Comparison of ENCODE assay signal across 20 cellular contexts in the genomic region with DNA sequence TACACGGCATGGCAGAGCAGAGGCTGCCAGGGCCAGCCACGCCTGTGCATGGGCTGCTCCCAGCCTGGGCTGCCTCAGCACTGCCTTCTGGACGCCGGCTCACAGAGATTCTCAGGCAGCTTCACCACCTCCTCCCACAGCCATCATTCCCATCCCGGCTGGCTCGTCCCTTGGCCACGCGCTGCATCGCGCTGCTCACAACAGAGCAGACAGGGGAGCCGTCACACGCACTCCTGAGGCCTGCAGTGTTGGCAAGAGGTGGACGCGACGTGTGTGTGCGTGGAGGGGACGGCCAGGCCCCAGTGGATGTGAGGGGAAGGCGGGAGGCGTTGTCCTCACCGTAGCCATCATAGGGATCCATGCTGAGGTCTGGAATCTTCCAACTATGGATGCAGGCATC. TPM values are rescaled to one million over a fixed set of nuclear protein-coding genes. Genes with fewer than 3 reads are reported as not detected.
A peak's percentile ranks its signal among the peaks of the same experiment; 100 is the strongest.
DNase-seq lines count a peak whose midpoint lies in the region; ATAC-seq, FAIRE-seq and TF ChIP-seq lines count a peak whose summit lies in the region.
"Had no signal": no experiment of that assay in that cellular context is flagged by ENCODE, and none has a peak within 500 bp of the region (broad histone marks: within the 10 kb centered on the region; RNA-seq: fewer than 3 reads in every experiment).

No MANE protein-coding gene starts in this region.

- TF ChIP-seq CTCF in right atrium auricular region (IDR thresholded peaks at IDR 0.05) (no peak), RWPE1 (conservative IDR thresholded peaks at IDR 0.05; ENCODE audit: low read depth) (no peak), kidney (IDR thresholded peaks at IDR 0.05; ENCODE audit: borderline replicate concordance, extremely low read depth, insufficient read depth) (no peak), foreskin fibroblast (IDR thresholded peaks at IDR 0.05; ENCODE audit: low read depth, low read length) (no peak)

- H3K27ac Mint-ChIP-seq in stimulated activated naive B cell treated with anti-CD40 and anti-IgM and Interleukin-4, amounts not matched to agents 10 μg/mL and 1 μg/mL and 100 μg/mL, for 72 hours = peak overlapping the region; percentile 43

- no peak for ATAC-seq in left ventricle myocardium superior
- ATAC-seq in stimulated activated naive B cell treated with anti-CD40 and anti-IgM and Interleukin-4, amounts not matched to agents 10 μg/mL and 1 μg/mL and 100 μg/mL, for 72 hours (replicated peaks) = no peak
- no peak for ATAC-seq in GM21723 (IDR thresholded peaks at IDR 0.05; ENCODE audit: unreplicated experiment)
- ATAC-seq: A549 had no signal

- no peak for FAIRE-seq in kidney (lab: Jason Lieb, UNC)
- FAIRE-seq: A549 had no signal

- CTCF ChIA-PET in RWPE1 (lab: Yijun Ruan, JAX) = no interaction called here

- H3K9me3 Mint-ChIP-seq in stimulated activated naive B cell treated with anti-CD40 and anti-IgM and Interleukin-4, amounts not matched to agents 10 μg/mL and 1 μg/mL and 100 μg/mL, for 72 hours = no peaks in the 10 kb centered on the region

- H3K9ac ChIP-seq in kidney (ENCODE audit: low read length in 2 of 2) = no peak overlapping the region

- DNase-seq in left ventricle myocardium superior (peak; percentile 24), right atrium auricular region (ENCODE audit: low spot score) (no peak), RWPE1 (ENCODE audit: low spot score) (no peak), kidney (peak; percentile 55), foreskin fibroblast (no peak)
- DNase-seq in stimulated activated naive B cell treated with anti-CD40 and anti-IgM and Interleukin-4, amounts not matched to agents 10 μg/mL and 1 μg/mL and 100 μg/mL, for 72 hours = no peak
- no peak for DNase-seq in stimulated activated CD4-positive, alpha-beta T cell treated with anti-CD3 and anti-CD28 coated beads, Interleukin-1b, Interleukin-23, amount 100 ng/mL, for 48 hours
- DNase-seq: COR-L47, DMS153, EL, MV-4-11, NCI-H1417 treated with DMSO at 0.1 percent for 48 hours, NCI-H1930, NCI-H748 treated with DMSO at 0.1 percent for 48 hours, OCI-M1 had no signal

- H3K4me3 ChIP-seq in right atrium auricular region = no peak overlapping the region
- H3K4me3 ChIP-seq in kidney (ENCODE audit: low read length in 2 of 2) = no peak overlapping the region
- H3K4me3 ChIP-seq in foreskin fibroblast (ENCODE audit: low read depth in 1 of 2, low read length in 2 of 2) = no peak overlapping the region
- H3K4me3 ChIP-seq: A549, HAP-1, SJSA1 had no signal

- peaks cover 91% of the 10 kb centered on the region for H3K36me3 ChIP-seq in right atrium auricular region
- peaks cover 28 to 54% of the 10 kb centered on the region in 2 donors for H3K36me3 ChIP-seq in kidney (ENCODE audit: control insufficient read depth in 1 of 2, insufficient read depth in 2 of 2, low read length in 2 of 2)

- H3K27ac ChIP-seq in right atrium auricular region (no peak overlapping the region), RWPE1 (peak overlapping the region; percentile 45), kidney (ENCODE audit: low read depth in 2 of 2, low read length in 2 of 2) (no peak overlapping the region)
- H3K27ac ChIP-seq: A549, C4-2B, SJSA1 had no signal

- peak overlapping the region; percentile 19 to 23 for H3K4me3 Mint-ChIP-seq in stimulated activated naive B cell treated with anti-CD40 and anti-IgM and Interleukin-4, amounts not matched to agents 10 μg/mL and 1 μg/mL and 100 μg/mL, for 72 hours

- peaks cover 65 to 83% of the 10 kb centered on the region in 2 donors for H3K4me1 Mint-ChIP-seq in stimulated activated naive B cell treated with anti-CD40 and anti-IgM and Interleukin-4, amounts not matched to agents 10 μg/mL and 1 μg/mL and 100 μg/mL, for 72 hours

- H3K36me3 Mint-ChIP-seq in stimulated activated naive B cell treated with anti-CD40 and anti-IgM and Interleukin-4, amounts not matched to agents 10 μg/mL and 1 μg/mL and 100 μg/mL, for 72 hours = peaks cover 68 to 75% of the 10 kb centered on the region in 2 donors

- intact Hi-C loops in left ventricle myocardium superior (cut with micrococcal nuclease) (no loop called here), kidney (cut with DNase I) (no loop called here)

- POLR2A ChIA-PET in RWPE1 (lab: Yijun Ruan, JAX; ENCODE audit: low non-redundant PET) = interaction anchor here (0.6 kb wide), 1 partner anchor 107 kb away, joined by 3 read pairs; no protein-coding TSS in a partner anchor

- no peaks in the 10 kb centered on the region for H3K27me3 Mint-ChIP-seq in stimulated activated naive B cell treated with anti-CD40 and anti-IgM and Interleukin-4, amounts not matched to agents 10 μg/mL and 1 μg/mL and 100 μg/mL, for 72 hours

- peaks cover 0 to 33% of the 10 kb centered on the region in 2 donors for H3K4me1 ChIP-seq in right atrium auricular region
- peaks cover 0 to 7% of the 10 kb centered on the region in 2 donors for H3K4me1 ChIP-seq in kidney (ENCODE audit: control insufficient read depth in 1 of 2, insufficient read depth in 1 of 2, low read depth in 1 of 2, low read length in 2 of 2)
- H3K4me1 ChIP-seq: HAP-1, SJSA1 had no signal

- H3K9me3 ChIP-seq in right atrium auricular region (no peaks in the 10 kb centered on the region), kidney (ENCODE audit: control insufficient read depth in 1 of 2, low read length in 2 of 2) (no peaks in the 10 kb centered on the region)
- H3K9me3 ChIP-seq: A549, HAP-1, SJSA1 had no signal

- H3K27me3 ChIP-seq in right atrium auricular region = no peaks in the 10 kb centered on the region
- H3K27me3 ChIP-seq: SJSA1 had no signal

RNA-seq across cellular contexts. Expression of a gene that starts 7.6 kb away (rescaled TPM):
- total RNA-seq in left ventricle myocardium superior (9.3 TPM), right atrium auricular region (10 to 100 TPM in 1 of 2 donors, 1 to 10 TPM in 1; 8.6 to 19.2 TPM), kidney (69.8 TPM)
- 26.7 TPM for polyA plus RNA-seq in kidney (ENCODE audit: insufficient read depth, low read depth, low replicate concordance)

RNA-seq across cellular contexts. Expression of a gene that starts 21.4 kb away (rescaled TPM):
- total RNA-seq in left ventricle myocardium superior (15.3 TPM), right atrium auricular region (10 to 100 TPM; 20.3 to 23.8 TPM), kidney (20.5 TPM)
- polyA plus RNA-seq in kidney (ENCODE audit: insufficient read depth, low read depth, low replicate concordance) = 11.8 TPM

RNA-seq across cellular contexts. Expression of a gene that starts 21.8 kb away (rescaled TPM):
- total RNA-seq in left ventricle myocardium superior = 49.0 TPM
- total RNA-seq in right atrium auricular region = 10 to 100 TPM; 46.6 to 65.4 TPM
- 74.9 TPM for total RNA-seq in kidney
- polyA plus RNA-seq in kidney (ENCODE audit: insufficient read depth, low read depth, low replicate concordance) = 31.5 TPM

Comparison
In these comparisons a context has a peak if more than half of its experiments do, and no peak if none do; other contexts are left out.
1. DNase-seq: peak in left ventricle myocardium superior (single experiment) and kidney (single experiment); none in right atrium auricular region (single experiment), RWPE1 (single experiment), stimulated activated naive B cell treated with anti-CD40 and anti-IgM and Interleukin-4, amounts not matched to agents 10 μg/mL and 1 μg/mL and 100 μg/mL, for 72 hours (single experiment), foreskin fibroblast (0 of 2) and stimulated activated CD4-positive, alpha-beta T cell treated with anti-CD3 and anti-CD28 coated beads, Interleukin-1b, Interleukin-23, amount 100 ng/mL, for 48 hours (single experiment).